ENCODE assay signal across 1 cellular context in genomic region chr17:1573932-1574696, GRCh38.
TF ChIP-seq lines count a peak whose summit lies in the region.

No MANE protein-coding gene starts in this region.

TF ChIP-seq in HepG2, 621 proteins besides CTCF, POLR2A, EP300 and RAD21 (continued from another document and continues in another):
- TF ChIP-seq CENPBD1 (CRISPR knock-in tag; IDR thresholded peaks at IDR 0.05; ENCODE audit: borderline replicate concordance, low read depth) (no peak), NRL (CRISPR knock-in tag; IDR thresholded peaks at IDR 0.05; ENCODE audit: borderline replicate concordance) (no peak), ZNF614 (CRISPR knock-in tag; IDR thresholded peaks at IDR 0.05; ENCODE audit: borderline replicate concordance) (no peak), HOXD1 (CRISPR knock-in tag; IDR thresholded peaks at IDR 0.05) (no peak), TARDBP (CRISPR knock-in tag; IDR thresholded peaks at IDR 0.05) (0 out of 2 replicates have a peak, but pooled peaks have one; percentile 25), ZNF382 (CRISPR knock-in tag; IDR thresholded peaks at IDR 0.05; ENCODE audit: borderline replicate concordance) (no peak), TRIM22 (IDR thresholded peaks at IDR 0.05) (no peak), RXRB (CRISPR knock-in tag; IDR thresholded peaks at IDR 0.05; ENCODE audit: borderline replicate concordance) (peak; percentile 66), ZNF576 (CRISPR knock-in tag; IDR thresholded peaks at IDR 0.05) (no peak), ARNT2 (CRISPR knock-in tag; IDR thresholded peaks at IDR 0.05; ENCODE audit: low read depth) (peak; percentile 69; the same call in 1 of the 2 replicates), HDAC1 (CRISPR knock-in tag; IDR thresholded peaks at IDR 0.05) (0 out of 2 replicates have a peak, but pooled peaks have one; percentile 36), CREB1 (IDR thresholded peaks at IDR 0.05) (no peak), CREB1 (CRISPR knock-in tag; IDR thresholded peaks at IDR 0.05) (no peak), ZHX2 (IDR thresholded peaks at IDR 0.05; ENCODE audit: low read depth) (no peak), ZHX2 (CRISPR knock-in tag; IDR thresholded peaks at IDR 0.05; ENCODE audit: borderline replicate concordance) (no peak), MEIS2 (CRISPR knock-in tag; IDR thresholded peaks at IDR 0.05) (0 out of 2 replicates have a peak, but pooled peaks have one; percentile 37), DR1 (CRISPR knock-in tag; IDR thresholded peaks at IDR 0.05) (no peak), ZNF282 (IDR thresholded peaks at IDR 0.05; ENCODE audit: partially characterized antibody) (no peak), ZNF546 (CRISPR knock-in tag; conservative IDR thresholded peaks at IDR 0.05) (no peak), USF2 (IDR thresholded peaks at IDR 0.05; ENCODE audit: low read depth, low read length) (no peak), USF2 (CRISPR knock-in tag; IDR thresholded peaks at IDR 0.05; ENCODE audit: borderline replicate concordance) (no peak), ADNP (CRISPR knock-in tag; IDR thresholded peaks at IDR 0.05) (no peak), MZF1 (CRISPR knock-in tag; IDR thresholded peaks at IDR 0.05; ENCODE audit: borderline replicate concordance) (no peak)
- TF ChIP-seq, protein P1, sequence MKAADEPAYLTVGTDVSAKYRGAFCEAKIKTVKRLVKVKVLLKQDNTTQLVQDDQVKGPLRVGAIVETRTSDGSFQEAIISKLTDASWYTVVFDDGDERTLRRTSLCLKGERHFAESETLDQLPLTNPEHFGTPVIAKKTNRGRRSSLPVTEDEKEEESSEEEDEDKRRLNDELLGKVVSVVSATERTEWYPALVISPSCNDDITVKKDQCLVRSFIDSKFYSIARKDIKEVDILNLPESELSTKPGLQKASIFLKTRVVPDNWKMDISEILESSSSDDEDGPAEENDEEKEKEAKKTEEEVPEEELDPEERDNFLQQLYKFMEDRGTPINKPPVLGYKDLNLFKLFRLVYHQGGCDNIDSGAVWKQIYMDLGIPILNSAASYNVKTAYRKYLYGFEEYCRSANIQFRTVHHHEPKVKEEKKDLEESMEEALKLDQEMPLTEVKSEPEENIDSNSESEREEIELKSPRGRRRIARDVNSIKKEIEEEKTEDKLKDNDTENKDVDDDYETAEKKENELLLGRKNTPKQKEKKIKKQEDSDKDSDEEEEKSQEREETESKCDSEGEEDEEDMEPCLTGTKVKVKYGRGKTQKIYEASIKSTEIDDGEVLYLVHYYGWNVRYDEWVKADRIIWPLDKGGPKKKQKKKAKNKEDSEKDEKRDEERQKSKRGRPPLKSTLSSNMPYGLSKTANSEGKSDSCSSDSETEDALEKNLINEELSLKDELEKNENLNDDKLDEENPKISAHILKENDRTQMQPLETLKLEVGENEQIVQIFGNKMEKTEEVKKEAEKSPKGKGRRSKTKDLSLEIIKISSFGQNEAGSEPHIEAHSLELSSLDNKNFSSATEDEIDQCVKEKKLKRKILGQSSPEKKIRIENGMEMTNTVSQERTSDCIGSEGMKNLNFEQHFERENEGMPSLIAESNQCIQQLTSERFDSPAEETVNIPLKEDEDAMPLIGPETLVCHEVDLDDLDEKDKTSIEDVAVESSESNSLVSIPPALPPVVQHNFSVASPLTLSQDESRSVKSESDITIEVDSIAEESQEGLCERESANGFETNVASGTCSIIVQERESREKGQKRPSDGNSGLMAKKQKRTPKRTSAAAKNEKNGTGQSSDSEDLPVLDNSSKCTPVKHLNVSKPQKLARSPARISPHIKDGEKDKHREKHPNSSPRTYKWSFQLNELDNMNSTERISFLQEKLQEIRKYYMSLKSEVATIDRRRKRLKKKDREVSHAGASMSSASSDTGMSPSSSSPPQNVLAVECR (CRISPR knock-in tag; IDR thresholded peaks at IDR 0.05; ENCODE audit: borderline replicate concordance), result peak; percentile 37; the same call in 1 of the 2 replicates
- TF ChIP-seq, protein P2, sequence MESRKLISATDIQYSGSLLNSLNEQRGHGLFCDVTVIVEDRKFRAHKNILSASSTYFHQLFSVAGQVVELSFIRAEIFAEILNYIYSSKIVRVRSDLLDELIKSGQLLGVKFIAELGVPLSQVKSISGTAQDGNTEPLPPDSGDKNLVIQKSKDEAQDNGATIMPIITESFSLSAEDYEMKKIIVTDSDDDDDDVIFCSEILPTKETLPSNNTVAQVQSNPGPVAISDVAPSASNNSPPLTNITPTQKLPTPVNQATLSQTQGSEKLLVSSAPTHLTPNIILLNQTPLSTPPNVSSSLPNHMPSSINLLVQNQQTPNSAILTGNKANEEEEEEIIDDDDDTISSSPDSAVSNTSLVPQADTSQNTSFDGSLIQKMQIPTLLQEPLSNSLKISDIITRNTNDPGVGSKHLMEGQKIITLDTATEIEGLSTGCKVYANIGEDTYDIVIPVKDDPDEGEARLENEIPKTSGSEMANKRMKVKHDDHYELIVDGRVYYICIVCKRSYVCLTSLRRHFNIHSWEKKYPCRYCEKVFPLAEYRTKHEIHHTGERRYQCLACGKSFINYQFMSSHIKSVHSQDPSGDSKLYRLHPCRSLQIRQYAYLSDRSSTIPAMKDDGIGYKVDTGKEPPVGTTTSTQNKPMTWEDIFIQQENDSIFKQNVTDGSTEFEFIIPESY (CRISPR knock-in tag; IDR thresholded peaks at IDR 0.05), result peak; percentile 82
- TF ChIP-seq, protein P3, sequence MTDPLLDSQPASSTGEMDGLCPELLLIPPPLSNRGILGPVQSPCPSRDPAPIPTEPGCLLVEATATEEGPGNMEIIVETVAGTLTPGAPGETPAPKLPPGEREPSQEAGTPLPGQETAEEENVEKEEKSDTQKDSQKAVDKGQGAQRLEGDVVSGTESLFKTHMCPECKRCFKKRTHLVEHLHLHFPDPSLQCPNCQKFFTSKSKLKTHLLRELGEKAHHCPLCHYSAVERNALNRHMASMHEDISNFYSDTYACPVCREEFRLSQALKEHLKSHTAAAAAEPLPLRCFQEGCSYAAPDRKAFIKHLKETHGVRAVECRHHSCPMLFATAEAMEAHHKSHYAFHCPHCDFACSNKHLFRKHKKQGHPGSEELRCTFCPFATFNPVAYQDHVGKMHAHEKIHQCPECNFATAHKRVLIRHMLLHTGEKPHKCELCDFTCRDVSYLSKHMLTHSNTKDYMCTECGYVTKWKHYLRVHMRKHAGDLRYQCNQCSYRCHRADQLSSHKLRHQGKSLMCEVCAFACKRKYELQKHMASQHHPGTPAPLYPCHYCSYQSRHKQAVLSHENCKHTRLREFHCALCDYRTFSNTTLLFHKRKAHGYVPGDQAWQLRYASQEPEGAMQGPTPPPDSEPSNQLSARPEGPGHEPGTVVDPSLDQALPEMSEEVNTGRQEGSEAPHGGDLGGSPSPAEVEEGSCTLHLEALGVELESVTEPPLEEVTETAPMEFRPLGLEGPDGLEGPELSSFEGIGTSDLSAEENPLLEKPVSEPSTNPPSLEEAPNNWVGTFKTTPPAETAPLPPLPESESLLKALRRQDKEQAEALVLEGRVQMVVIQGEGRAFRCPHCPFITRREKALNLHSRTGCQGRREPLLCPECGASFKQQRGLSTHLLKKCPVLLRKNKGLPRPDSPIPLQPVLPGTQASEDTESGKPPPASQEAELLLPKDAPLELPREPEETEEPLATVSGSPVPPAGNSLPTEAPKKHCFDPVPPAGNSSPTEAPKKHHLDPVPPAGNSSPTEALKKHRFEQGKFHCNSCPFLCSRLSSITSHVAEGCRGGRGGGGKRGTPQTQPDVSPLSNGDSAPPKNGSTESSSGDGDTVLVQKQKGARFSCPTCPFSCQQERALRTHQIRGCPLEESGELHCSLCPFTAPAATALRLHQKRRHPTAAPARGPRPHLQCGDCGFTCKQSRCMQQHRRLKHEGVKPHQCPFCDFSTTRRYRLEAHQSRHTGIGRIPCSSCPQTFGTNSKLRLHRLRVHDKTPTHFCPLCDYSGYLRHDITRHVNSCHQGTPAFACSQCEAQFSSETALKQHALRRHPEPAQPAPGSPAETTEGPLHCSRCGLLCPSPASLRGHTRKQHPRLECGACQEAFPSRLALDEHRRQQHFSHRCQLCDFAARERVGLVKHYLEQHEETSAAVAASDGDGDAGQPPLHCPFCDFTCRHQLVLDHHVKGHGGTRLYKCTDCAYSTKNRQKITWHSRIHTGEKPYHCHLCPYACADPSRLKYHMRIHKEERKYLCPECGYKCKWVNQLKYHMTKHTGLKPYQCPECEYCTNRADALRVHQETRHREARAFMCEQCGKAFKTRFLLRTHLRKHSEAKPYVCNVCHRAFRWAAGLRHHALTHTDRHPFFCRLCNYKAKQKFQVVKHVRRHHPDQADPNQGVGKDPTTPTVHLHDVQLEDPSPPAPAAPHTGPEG (CRISPR knock-in tag; IDR thresholded peaks at IDR 0.05), result peak; percentile 97
- TF ChIP-seq, protein P4, sequence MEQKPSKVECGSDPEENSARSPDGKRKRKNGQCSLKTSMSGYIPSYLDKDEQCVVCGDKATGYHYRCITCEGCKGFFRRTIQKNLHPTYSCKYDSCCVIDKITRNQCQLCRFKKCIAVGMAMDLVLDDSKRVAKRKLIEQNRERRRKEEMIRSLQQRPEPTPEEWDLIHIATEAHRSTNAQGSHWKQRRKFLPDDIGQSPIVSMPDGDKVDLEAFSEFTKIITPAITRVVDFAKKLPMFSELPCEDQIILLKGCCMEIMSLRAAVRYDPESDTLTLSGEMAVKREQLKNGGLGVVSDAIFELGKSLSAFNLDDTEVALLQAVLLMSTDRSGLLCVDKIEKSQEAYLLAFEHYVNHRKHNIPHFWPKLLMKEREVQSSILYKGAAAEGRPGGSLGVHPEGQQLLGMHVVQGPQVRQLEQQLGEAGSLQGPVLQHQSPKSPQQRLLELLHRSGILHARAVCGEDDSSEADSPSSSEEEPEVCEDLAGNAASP (CRISPR knock-in tag; IDR thresholded peaks at IDR 0.05; ENCODE audit: borderline replicate concordance), result 0 out of 2 replicates have a peak, but pooled peaks have one; percentile 56
- TF ChIP-seq, protein P5, sequence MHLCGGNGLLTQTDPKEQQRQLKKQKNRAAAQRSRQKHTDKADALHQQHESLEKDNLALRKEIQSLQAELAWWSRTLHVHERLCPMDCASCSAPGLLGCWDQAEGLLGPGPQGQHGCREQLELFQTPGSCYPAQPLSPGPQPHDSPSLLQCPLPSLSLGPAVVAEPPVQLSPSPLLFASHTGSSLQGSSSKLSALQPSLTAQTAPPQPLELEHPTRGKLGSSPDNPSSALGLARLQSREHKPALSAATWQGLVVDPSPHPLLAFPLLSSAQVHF (CRISPR knock-in tag; IDR thresholded peaks at IDR 0.05), result no peak
